Comparison of ENCODE assay signal across 8 cellular contexts in the genomic region with DNA sequence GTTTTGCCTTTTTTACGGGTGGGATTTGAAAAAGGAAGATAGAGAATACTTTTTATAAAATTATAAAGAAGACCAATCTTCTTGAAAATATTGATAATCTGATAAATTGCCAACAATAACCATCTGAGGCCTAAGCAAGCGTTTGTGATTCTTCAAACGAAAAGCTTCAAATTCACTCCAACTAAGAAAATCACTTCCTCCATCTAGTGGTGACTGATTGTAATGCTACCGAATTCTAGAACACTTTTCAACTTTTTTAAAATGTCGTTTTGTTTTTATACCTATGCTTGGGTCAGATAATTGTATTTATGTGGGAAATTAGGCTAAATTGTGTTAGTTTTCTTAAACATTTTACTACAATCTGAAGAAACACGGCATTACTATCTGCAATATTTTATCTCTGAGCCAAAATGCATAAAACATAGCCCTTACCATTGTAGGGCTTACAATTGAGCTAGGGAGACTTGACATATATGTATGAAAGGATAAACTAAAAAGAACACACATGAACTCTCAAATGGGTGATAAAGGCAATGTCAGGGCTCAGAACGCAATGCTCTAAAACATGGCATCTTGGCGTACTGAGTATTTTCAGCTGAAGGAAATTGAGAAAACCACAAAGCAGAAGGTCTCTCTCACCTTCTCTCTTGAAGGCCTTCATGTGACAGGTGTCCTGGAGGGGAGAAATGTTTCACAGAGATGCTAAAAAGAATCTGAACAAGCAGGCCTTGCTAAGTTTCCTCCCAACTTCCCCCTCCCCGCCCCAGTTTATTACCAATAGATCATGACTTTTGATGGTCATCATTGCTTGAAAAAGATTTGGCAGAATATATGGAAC.
DNase-seq lines count a peak whose midpoint lies in the region; ATAC-seq and TF ChIP-seq lines count a peak whose summit lies in the region.

No MANE protein-coding gene starts in this region.

- ATAC-seq in GM19397 (IDR thresholded peaks at IDR 0.05; ENCODE audit: unreplicated experiment): peak; percentile 55

- CTCF ChIA-PET in RWPE1 (lab: Yijun Ruan, JAX): interaction anchor here (0.5 to 1.6 kb wide), 11 partner anchors 9 to 238 kb away, joined by 3 to 8 read pairs (median 3); no protein-coding TSS in a partner anchor

- TF ChIP-seq CTCF in LNCAP (IDR thresholded peaks at IDR 0.05) (peak; percentile 72), RWPE1 (conservative IDR thresholded peaks at IDR 0.05; ENCODE audit: low read depth) (peak; percentile 80)

- no peak overlapping the region for H3K27ac ChIP-seq in RWPE1

- TF ChIP-seq POLR2A in erythroblast (IDR thresholded peaks at IDR 0.05; ENCODE audit: low read length): no peak

- POLR2A ChIA-PET in RWPE1 (lab: Yijun Ruan, JAX; ENCODE audit: low non-redundant PET): interaction anchor here (0.6 kb wide), 1 partner anchor 36 kb away, joined by 5 read pairs; no protein-coding TSS in a partner anchor

- DNase-seq in DMS53 (lab: John Stamatoyannopoulos, UW) (peak; percentile 62), RWPE1 (ENCODE audit: low spot score) (peak; percentile 21), erythroblast (lab: John Stamatoyannopoulos, UW) (peak; percentile 19 to 55), pons (ENCODE audit: low spot score) (peak; percentile 72)
- DNase-seq in activated CD4-positive, CD25-positive, alpha-beta regulatory T cell (lab: John Stamatoyannopoulos, UW): no peak
- no peak for DNase-seq in stimulated activated CD4-positive, alpha-beta T cell treated with anti-CD3 and anti-CD28 coated beads, Interleukin-2, amount 100 ng/mL, for 48 hours

Comparison
In these comparisons a context has a peak if more than half of its experiments do, and no peak if none do; other contexts are left out.
1. DNase-seq: peak in DMS53 (single experiment), RWPE1 (single experiment), erythroblast (2 of 2) and pons (single experiment); none in activated CD4-positive, CD25-positive, alpha-beta regulatory T cell (0 of 4) and stimulated activated CD4-positive, alpha-beta T cell treated with anti-CD3 and anti-CD28 coated beads, Interleukin-2, amount 100 ng/mL, for 48 hours (0 of 2).